In the genomic region with DNA sequence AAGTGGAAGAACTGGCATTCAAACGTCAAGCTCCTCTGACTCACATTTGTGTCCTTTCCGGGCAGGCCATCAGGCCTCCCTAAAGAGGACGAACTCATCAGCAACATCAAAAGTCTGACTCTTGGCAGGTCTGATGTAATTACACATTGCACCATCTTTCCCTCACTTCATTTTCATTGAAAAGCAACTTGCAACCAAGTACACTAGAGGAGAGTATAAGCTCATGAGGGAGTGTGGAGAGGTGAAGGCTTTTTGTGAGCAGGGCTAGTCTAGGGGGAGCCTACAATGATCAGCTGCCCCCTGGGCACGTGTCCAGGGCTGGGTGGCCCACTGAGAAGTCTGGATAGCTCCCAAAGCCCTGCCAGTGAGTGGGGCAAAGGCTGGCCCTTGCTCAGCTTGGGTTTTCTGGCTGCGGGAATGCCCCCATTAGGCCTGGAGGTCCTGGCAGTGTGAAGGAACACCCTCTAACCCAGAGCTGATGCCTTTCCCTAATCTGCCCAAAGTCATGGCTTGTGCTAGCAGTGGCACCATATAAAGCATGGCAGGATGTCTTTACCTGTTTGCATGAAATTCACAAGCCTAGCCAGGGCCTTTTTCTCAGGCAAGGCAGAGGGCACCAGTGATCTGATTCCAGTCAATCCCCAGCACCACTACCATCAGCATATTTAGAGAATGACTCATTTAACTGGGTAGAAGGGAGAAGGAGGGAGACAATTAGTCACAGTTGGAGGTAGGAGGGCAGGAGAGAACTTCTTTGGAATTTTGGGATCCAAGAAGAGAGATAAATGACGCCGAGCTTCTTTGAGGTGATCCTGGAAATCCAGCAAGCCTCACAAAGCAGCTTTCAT, we compare ENCODE assay signal across 10 cellular contexts. TPM values are rescaled to one million over a fixed set of nuclear protein-coding genes. Genes with fewer than 3 reads are reported as not detected.
DNase-seq lines count a peak whose midpoint lies in the region; ATAC-seq and TF ChIP-seq lines count a peak whose summit lies in the region.
"Had no signal": no experiment of that assay in that cellular context is flagged by ENCODE, and none has a peak within 500 bp of the region (broad histone marks: within the 10 kb centered on the region; RNA-seq: fewer than 3 reads in every experiment).

No MANE protein-coding gene starts in this region.

- no peaks in the 10 kb centered on the region for H3K9me3 Mint-ChIP-seq in activated T-helper 2 cell treated with anti-CD3 and anti-CD28 coated beads, Interferon-gamma antibody, Interleukin-2, Interleukin-4, amounts not matched to agents 10 μg/mL and 5 μg/mL and 100 μg/mL, durations not matched to agents 14 hours and 24 hours and 36 hours
- H3K9me3 Mint-ChIP-seq in stimulated activated naive CD8-positive, alpha-beta T cell treated with anti-CD3 and anti-CD28 coated beads, Interleukin-15, amount 100 ng/mL, for 72 hours = no peaks in the 10 kb centered on the region
- H3K9me3 Mint-ChIP-seq: activated naive CD8-positive, alpha-beta T cell treated with anti-CD3 and anti-CD28 coated beads, Interleukin-2, amount 10 ng/mL, durations not matched to agents 7 days and 5 days; memory B cell had no signal

- peaks cover 4% of the 10 kb centered on the region for H3K27me3 Mint-ChIP-seq in activated T-helper 2 cell treated with anti-CD3 and anti-CD28 coated beads, Interferon-gamma antibody, Interleukin-2, Interleukin-4, amounts not matched to agents 10 μg/mL and 5 μg/mL and 100 μg/mL, durations not matched to agents 14 hours and 24 hours and 36 hours (ENCODE audit: low read depth)
- H3K27me3 Mint-ChIP-seq in stimulated activated naive CD8-positive, alpha-beta T cell treated with anti-CD3 and anti-CD28 coated beads, Interleukin-15, amount 100 ng/mL, for 72 hours = peaks cover 19% of the 10 kb centered on the region

- no peaks in the 10 kb centered on the region for H3K36me3 Mint-ChIP-seq in activated T-helper 2 cell treated with anti-CD3 and anti-CD28 coated beads, Interferon-gamma antibody, Interleukin-2, Interleukin-4, amounts not matched to agents 10 μg/mL and 5 μg/mL and 100 μg/mL, durations not matched to agents 14 hours and 24 hours and 36 hours (ENCODE audit: low read depth)
- H3K36me3 Mint-ChIP-seq: activated naive CD8-positive, alpha-beta T cell treated with anti-CD3 and anti-CD28 coated beads, Interleukin-2, amount 10 ng/mL, durations not matched to agents 7 days and 5 days; memory B cell had no signal

- DNase-seq in HFF-Myc (ENCODE audit: extremely low read depth, low read depth) = peak; percentile 37
- peak; percentile 26 for DNase-seq in T1000 (lab: John Stamatoyannopoulos, UW)
- DNase-seq in Right ventricle myocardium superior = peak; percentile 43
- DNase-seq in stromal cell of bone marrow (ENCODE audit: low read depth) = peak; percentile 61
- DNase-seq in globus pallidus (ENCODE audit: low spot score) = no peak
- DNase-seq in activated T-helper 2 cell treated with anti-CD3 and anti-CD28 coated beads, Interferon-gamma antibody, Interleukin-2, Interleukin-4, amounts not matched to agents 10 μg/mL and 5 μg/mL and 100 μg/mL, durations not matched to agents 14 hours and 24 hours and 36 hours (ENCODE audit: low spot score) = no peak
- no peak for DNase-seq in stimulated activated naive CD8-positive, alpha-beta T cell treated with anti-CD3 and anti-CD28 coated beads, Interleukin-15, amount 100 ng/mL, for 72 hours
- DNase-seq: activated naive CD8-positive, alpha-beta T cell treated with anti-CD3 and anti-CD28 coated beads, Interleukin-2, amount 10 ng/mL, durations not matched to agents 7 days and 5 days had no signal

- no peak for TF ChIP-seq CTCF in HFF-Myc (IDR thresholded peaks at IDR 0.05; ENCODE audit: low read depth, low read length, missing control alignments)

- no peaks in the 10 kb centered on the region for H3K4me1 Mint-ChIP-seq in activated T-helper 2 cell treated with anti-CD3 and anti-CD28 coated beads, Interferon-gamma antibody, Interleukin-2, Interleukin-4, amounts not matched to agents 10 μg/mL and 5 μg/mL and 100 μg/mL, durations not matched to agents 14 hours and 24 hours and 36 hours (ENCODE audit: low read depth)
- H3K4me1 Mint-ChIP-seq in stimulated activated naive CD8-positive, alpha-beta T cell treated with anti-CD3 and anti-CD28 coated beads, Interleukin-15, amount 100 ng/mL, for 72 hours = peaks cover 10% of the 10 kb centered on the region
- H3K4me1 Mint-ChIP-seq: activated naive CD8-positive, alpha-beta T cell treated with anti-CD3 and anti-CD28 coated beads, Interleukin-2, amount 10 ng/mL, durations not matched to agents 7 days and 5 days; memory B cell had no signal

- H3K27ac Mint-ChIP-seq in activated T-helper 2 cell treated with anti-CD3 and anti-CD28 coated beads, Interferon-gamma antibody, Interleukin-2, Interleukin-4, amounts not matched to agents 10 μg/mL and 5 μg/mL and 100 μg/mL, durations not matched to agents 14 hours and 24 hours and 36 hours = no peak overlapping the region
- H3K27ac Mint-ChIP-seq in stimulated activated naive CD8-positive, alpha-beta T cell treated with anti-CD3 and anti-CD28 coated beads, Interleukin-15, amount 100 ng/mL, for 72 hours = no peak overlapping the region
- H3K27ac Mint-ChIP-seq: activated naive CD8-positive, alpha-beta T cell treated with anti-CD3 and anti-CD28 coated beads, Interleukin-2, amount 10 ng/mL, durations not matched to agents 7 days and 5 days; memory B cell had no signal

- intact Hi-C loops in Right ventricle myocardium superior (cut with DNase I) = no loop called here
- intact Hi-C loops in activated T-helper 2 cell treated with anti-CD3 and anti-CD28 coated beads, Interferon-gamma antibody, Interleukin-2, Interleukin-4, amounts not matched to agents 10 μg/mL and 5 μg/mL and 100 μg/mL, durations not matched to agents 14 hours and 24 hours and 36 hours (cut with micrococcal nuclease) = loop anchor here (1.0 kb wide), 1 partner anchor 89 kb away; no protein-coding TSS in a partner anchor

- H3K4me3 ChIP-seq in HFF-Myc (replicated peaks; ENCODE audit: low read depth, low read length) = no peak overlapping the region

- ATAC-seq in Right ventricle myocardium superior (ENCODE audit: poor library complexity) (peak; percentile 59), GM18868 (IDR thresholded peaks at IDR 0.05; ENCODE audit: unreplicated experiment) (no peak)
- no peak for ATAC-seq in stimulated activated naive CD8-positive, alpha-beta T cell treated with anti-CD3 and anti-CD28 coated beads, Interleukin-15, amount 100 ng/mL, for 72 hours

- H3K4me3 Mint-ChIP-seq in activated T-helper 2 cell treated with anti-CD3 and anti-CD28 coated beads, Interferon-gamma antibody, Interleukin-2, Interleukin-4, amounts not matched to agents 10 μg/mL and 5 μg/mL and 100 μg/mL, durations not matched to agents 14 hours and 24 hours and 36 hours (ENCODE audit: low read depth) = no peak overlapping the region
- H3K4me3 Mint-ChIP-seq in stimulated activated naive CD8-positive, alpha-beta T cell treated with anti-CD3 and anti-CD28 coated beads, Interleukin-15, amount 100 ng/mL, for 72 hours = no peak overlapping the region
- H3K4me3 Mint-ChIP-seq: activated naive CD8-positive, alpha-beta T cell treated with anti-CD3 and anti-CD28 coated beads, Interleukin-2, amount 10 ng/mL, durations not matched to agents 7 days and 5 days; memory B cell had no signal

RNA-seq across cellular contexts. Expression of a gene that starts 8.5 kb away (rescaled TPM):
- total RNA-seq in Right ventricle myocardium superior = 0.13 TPM
- total RNA-seq in activated T-helper 2 cell treated with anti-CD3 and anti-CD28 coated beads, Interferon-gamma antibody, Interleukin-2, Interleukin-4, amounts not matched to agents 10 μg/mL and 5 μg/mL and 100 μg/mL, durations not matched to agents 14 hours and 24 hours and 36 hours = not detected in 2 replicates
- total RNA-seq: activated naive CD8-positive, alpha-beta T cell treated with anti-CD3 and anti-CD28 coated beads, Interleukin-2, amount 10 ng/mL, durations not matched to agents 7 days and 5 days had no signal

RNA-seq across cellular contexts. Expression of a gene that starts 49.3 kb away (rescaled TPM):
- total RNA-seq in Right ventricle myocardium superior = not detected
- total RNA-seq in activated T-helper 2 cell treated with anti-CD3 and anti-CD28 coated beads, Interferon-gamma antibody, Interleukin-2, Interleukin-4, amounts not matched to agents 10 μg/mL and 5 μg/mL and 100 μg/mL, durations not matched to agents 14 hours and 24 hours and 36 hours = 1.4 and 2.0 TPM in 2 replicates
- total RNA-seq: activated naive CD8-positive, alpha-beta T cell treated with anti-CD3 and anti-CD28 coated beads, Interleukin-2, amount 10 ng/mL, durations not matched to agents 7 days and 5 days had no signal

Comparison
In these comparisons a context has a peak if more than half of its experiments do, and no peak if none do; other contexts are left out.
1. DNase-seq: peak in HFF-Myc (single experiment), T1000 (single experiment), Right ventricle myocardium superior (single experiment) and stromal cell of bone marrow (single experiment); none in globus pallidus (single experiment), activated T-helper 2 cell treated with anti-CD3 and anti-CD28 coated beads, Interferon-gamma antibody, Interleukin-2, Interleukin-4, amounts not matched to agents 10 μg/mL and 5 μg/mL and 100 μg/mL, durations not matched to agents 14 hours and 24 hours and 36 hours (single experiment) and stimulated activated naive CD8-positive, alpha-beta T cell treated with anti-CD3 and anti-CD28 coated beads, Interleukin-15, amount 100 ng/mL, for 72 hours (0 of 2).